12 cellular contexts compared by ENCODE assay signal in the genomic region with DNA sequence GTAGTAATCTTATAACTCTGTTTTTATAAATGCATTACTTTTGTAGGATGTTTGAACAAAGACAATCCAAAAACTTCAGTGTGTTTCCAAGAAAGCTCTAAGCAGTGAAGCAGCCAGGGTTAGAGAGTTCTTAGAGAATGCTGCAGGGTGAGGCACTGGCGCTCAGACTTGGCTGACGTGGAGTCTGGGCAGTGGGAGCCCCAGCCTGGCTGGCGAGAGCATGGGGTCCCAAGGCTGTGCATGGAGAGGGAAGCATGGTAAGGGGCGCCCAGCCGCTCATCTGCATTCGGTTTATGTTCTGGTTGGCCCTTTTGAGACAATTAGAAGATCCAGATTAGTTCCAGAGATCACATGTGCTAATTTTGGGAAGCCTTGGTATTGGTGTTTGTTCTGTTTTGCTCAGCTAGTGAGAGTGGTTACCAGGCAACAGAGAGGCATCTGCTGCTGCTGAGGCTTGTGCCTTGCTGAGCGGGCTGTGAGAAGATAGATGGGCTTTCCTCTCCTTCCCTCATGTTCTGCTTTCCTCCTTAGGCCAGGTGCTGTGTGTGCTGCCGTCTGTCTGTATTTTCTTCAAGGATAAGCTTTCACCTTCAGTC. TPM values are rescaled to one million over a fixed set of nuclear protein-coding genes. Genes with fewer than 3 reads are reported as not detected.
DNase-seq lines count a peak whose midpoint lies in the region; ATAC-seq and TF ChIP-seq lines count a peak whose summit lies in the region.
"Had no signal": no experiment of that assay in that cellular context is flagged by ENCODE, and none has a peak within 500 bp of the region (broad histone marks: within the 10 kb centered on the region; RNA-seq: fewer than 3 reads in every experiment).

No MANE protein-coding gene starts in this region.

- CTCF ChIA-PET in activated CD8-positive, alpha-beta T cell treated with anti-CD3 and anti-CD28 coated beads for 36 hours (lab: Charles Lee), result interaction anchor here (1.8 kb wide), 1 partner anchor 31 kb away, joined by 4 read pairs; no protein-coding TSS in a partner anchor

- no peak overlapping the region for H3K4me3 ChIP-seq in AG10803 (ENCODE audit: low read length)

- TF ChIP-seq CTCF in AG10803 (conservative IDR thresholded peaks at IDR 0.05; ENCODE audit: low read length) (no peak), nephron progenitor cell (IDR thresholded peaks at IDR 0.05) (no peak)
- TF ChIP-seq CTCF in activated CD8-positive, alpha-beta T cell treated with anti-CD3 and anti-CD28 coated beads for 36 hours (IDR thresholded peaks at IDR 0.05), result no peak

- intact Hi-C loops in activated CD8-positive, alpha-beta T cell treated with anti-CD3 and anti-CD28 coated beads for 36 hours (cut with micrococcal nuclease), result no loop called here

- H3K4me3 Mint-ChIP-seq in nephron progenitor cell, result no peak overlapping the region
- H3K4me3 Mint-ChIP-seq in activated CD8-positive, alpha-beta T cell treated with anti-CD3 and anti-CD28 coated beads for 36 hours, result no peak overlapping the region
- H3K4me3 Mint-ChIP-seq: naive B cell had no signal

- H3K9me3 Mint-ChIP-seq in nephron progenitor cell, result no peaks in the 10 kb centered on the region
- no peaks in the 10 kb centered on the region for H3K9me3 Mint-ChIP-seq in activated CD8-positive, alpha-beta T cell treated with anti-CD3 and anti-CD28 coated beads for 36 hours
- H3K9me3 Mint-ChIP-seq: naive B cell had no signal

- H3K27me3 Mint-ChIP-seq in nephron progenitor cell (ENCODE audit: low read depth, poor library complexity), result no peaks in the 10 kb centered on the region
- no peaks in the 10 kb centered on the region for H3K27me3 Mint-ChIP-seq in activated CD8-positive, alpha-beta T cell treated with anti-CD3 and anti-CD28 coated beads for 36 hours
- H3K27me3 Mint-ChIP-seq: naive B cell had no signal

- H3K4me1 Mint-ChIP-seq in nephron progenitor cell, result peaks cover 16% of the 10 kb centered on the region
- no peaks in the 10 kb centered on the region for H3K4me1 Mint-ChIP-seq in activated CD8-positive, alpha-beta T cell treated with anti-CD3 and anti-CD28 coated beads for 36 hours (ENCODE audit: low read depth)

- peak; percentile 32 for DNase-seq in AG10803 (ENCODE audit: low read depth)
- DNase-seq in foreskin melanocyte, result peak; percentile 31
- no peak for DNase-seq in nephron progenitor cell
- DNase-seq in activated CD8-positive, alpha-beta T cell treated with anti-CD3 and anti-CD28 coated beads for 36 hours, result no peak
- no peak for DNase-seq in HPDE6-E6E7 (ENCODE audit: extremely low spot score)
- DNase-seq in stimulated activated CD4-positive, alpha-beta T cell treated with anti-CD3 and anti-CD28 coated beads, Interleukin-1b, Interleukin-23, amount 100 ng/mL, for 48 hours, result no peak
- DNase-seq: naive B cell, NCI-H2107, T1000 had no signal

- H3K36me3 Mint-ChIP-seq in nephron progenitor cell (ENCODE audit: low read depth), result peaks cover 76% of the 10 kb centered on the region
- peaks cover 33% of the 10 kb centered on the region for H3K36me3 Mint-ChIP-seq in activated CD8-positive, alpha-beta T cell treated with anti-CD3 and anti-CD28 coated beads for 36 hours (ENCODE audit: low read depth)

- POLR2A ChIA-PET in activated CD8-positive, alpha-beta T cell treated with anti-CD3 and anti-CD28 coated beads for 36 hours (lab: Charles Lee), result interaction anchor here (1.5 kb wide), 1 partner anchor 116 kb away, joined by 3 read pairs; a partner anchor contains a TSS

- H3K27ac Mint-ChIP-seq in nephron progenitor cell, result peak overlapping the region; percentile 95
- H3K27ac Mint-ChIP-seq in activated CD8-positive, alpha-beta T cell treated with anti-CD3 and anti-CD28 coated beads for 36 hours, result no peak overlapping the region

- ATAC-seq in SK-N-SH treated with all-trans-retinoic acid at 6 μM for 48 hours (peak; percentile 42; the same call in 2 of the 3 replicates), HG03097 (IDR thresholded peaks at IDR 0.05; ENCODE audit: low FRiP score, unreplicated experiment) (no peak)
- no peak for ATAC-seq in activated CD8-positive, alpha-beta T cell treated with anti-CD3 and anti-CD28 coated beads for 36 hours
- ATAC-seq: Panc1 had no signal

TF ChIP-seq in SK-N-SH treated with all-trans-retinoic acid at 6 μM for 48 hours, 23 proteins besides CTCF, POLR2A, EP300 and RAD21:
- TF ChIP-seq, protein P1, sequence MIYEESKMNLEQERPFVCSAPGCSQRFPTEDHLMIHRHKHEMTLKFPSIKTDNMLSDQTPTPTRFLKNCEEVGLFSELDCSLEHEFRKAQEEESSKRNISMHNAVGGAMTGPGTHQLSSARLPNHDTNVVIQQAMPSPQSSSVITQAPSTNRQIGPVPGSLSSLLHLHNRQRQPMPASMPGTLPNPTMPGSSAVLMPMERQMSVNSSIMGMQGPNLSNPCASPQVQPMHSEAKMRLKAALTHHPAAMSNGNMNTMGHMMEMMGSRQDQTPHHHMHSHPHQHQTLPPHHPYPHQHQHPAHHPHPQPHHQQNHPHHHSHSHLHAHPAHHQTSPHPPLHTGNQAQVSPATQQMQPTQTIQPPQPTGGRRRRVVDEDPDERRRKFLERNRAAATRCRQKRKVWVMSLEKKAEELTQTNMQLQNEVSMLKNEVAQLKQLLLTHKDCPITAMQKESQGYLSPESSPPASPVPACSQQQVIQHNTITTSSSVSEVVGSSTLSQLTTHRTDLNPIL (CRISPR knock-in tag; IDR thresholded peaks at IDR 0.05; ENCODE audit: low read depth), result no peak
- TF ChIP-seq ESRRG (CRISPR knock-in tag; IDR thresholded peaks at IDR 0.05), result no peak
- TF ChIP-seq ZFP30 (CRISPR knock-in tag; IDR thresholded peaks at IDR 0.05), result no peak
- TF ChIP-seq ISL1 (CRISPR knock-in tag; IDR thresholded peaks at IDR 0.05), result no peak
- no peak for TF ChIP-seq ZNF8 (CRISPR knock-in tag; IDR thresholded peaks at IDR 0.05)
- no peak for TF ChIP-seq PPARA (CRISPR knock-in tag; IDR thresholded peaks at IDR 0.05; ENCODE audit: borderline replicate concordance)
- no peak for TF ChIP-seq ARNTL (CRISPR knock-in tag; IDR thresholded peaks at IDR 0.05; ENCODE audit: borderline replicate concordance, low read depth)
- TF ChIP-seq, protein P2, sequence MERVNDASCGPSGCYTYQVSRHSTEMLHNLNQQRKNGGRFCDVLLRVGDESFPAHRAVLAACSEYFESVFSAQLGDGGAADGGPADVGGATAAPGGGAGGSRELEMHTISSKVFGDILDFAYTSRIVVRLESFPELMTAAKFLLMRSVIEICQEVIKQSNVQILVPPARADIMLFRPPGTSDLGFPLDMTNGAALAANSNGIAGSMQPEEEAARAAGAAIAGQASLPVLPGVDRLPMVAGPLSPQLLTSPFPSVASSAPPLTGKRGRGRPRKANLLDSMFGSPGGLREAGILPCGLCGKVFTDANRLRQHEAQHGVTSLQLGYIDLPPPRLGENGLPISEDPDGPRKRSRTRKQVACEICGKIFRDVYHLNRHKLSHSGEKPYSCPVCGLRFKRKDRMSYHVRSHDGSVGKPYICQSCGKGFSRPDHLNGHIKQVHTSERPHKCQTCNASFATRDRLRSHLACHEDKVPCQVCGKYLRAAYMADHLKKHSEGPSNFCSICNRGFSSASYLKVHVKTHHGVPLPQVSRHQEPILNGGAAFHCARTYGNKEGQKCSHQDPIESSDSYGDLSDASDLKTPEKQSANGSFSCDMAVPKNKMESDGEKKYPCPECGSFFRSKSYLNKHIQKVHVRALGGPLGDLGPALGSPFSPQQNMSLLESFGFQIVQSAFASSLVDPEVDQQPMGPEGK (CRISPR knock-in tag; IDR thresholded peaks at IDR 0.05; ENCODE audit: borderline replicate concordance), result no peak
- no peak for TF ChIP-seq OSR1 (CRISPR knock-in tag; IDR thresholded peaks at IDR 0.05)
- no peak for TF ChIP-seq ZNF70 (CRISPR knock-in tag; IDR thresholded peaks at IDR 0.05)
- no peak for TF ChIP-seq BACH2 (CRISPR knock-in tag; IDR thresholded peaks at IDR 0.05; ENCODE audit: borderline replicate concordance)
- TF ChIP-seq CSDC2 (CRISPR knock-in tag; IDR thresholded peaks at IDR 0.05), result no peak
- TF ChIP-seq ZC3H10 (CRISPR knock-in tag; IDR thresholded peaks at IDR 0.05), result no peak
- TF ChIP-seq TCF4 (CRISPR knock-in tag; IDR thresholded peaks at IDR 0.05; ENCODE audit: borderline replicate concordance), result no peak
- no peak for TF ChIP-seq RARB (CRISPR knock-in tag; IDR thresholded peaks at IDR 0.05)

RNA-seq across cellular contexts. Expression of a gene that starts 10.3 kb away (rescaled TPM):
- 10 to 100 TPM; 71.3 to 71.6 TPM for total RNA-seq in activated CD8-positive, alpha-beta T cell treated with anti-CD3 and anti-CD28 coated beads for 36 hours

RNA-seq across cellular contexts. Expression of a gene that starts 33.8 kb away (rescaled TPM):
- 10 to 100 TPM; 20.6 to 31.9 TPM for total RNA-seq in activated CD8-positive, alpha-beta T cell treated with anti-CD3 and anti-CD28 coated beads for 36 hours

Comparison
In these comparisons a context has a peak if more than half of its experiments do, and no peak if none do; other contexts are left out.
1. DNase-seq: peak in AG10803 (single experiment) and foreskin melanocyte (single experiment); none in nephron progenitor cell (single experiment), activated CD8-positive, alpha-beta T cell treated with anti-CD3 and anti-CD28 coated beads for 36 hours (single experiment), HPDE6-E6E7 (single experiment) and stimulated activated CD4-positive, alpha-beta T cell treated with anti-CD3 and anti-CD28 coated beads, Interleukin-1b, Interleukin-23, amount 100 ng/mL, for 48 hours (single experiment).